Comparison of ENCODE assay signal across 8 cellular contexts in genomic region chr7:155380221-155380861, GRCh38.
DNase-seq lines count a peak whose midpoint lies in the region; ATAC-seq lines count a peak whose summit lies in the region.

No MANE protein-coding gene starts in this region.

- no peak overlapping the region for H2BK5ac ChIP-seq in mesendoderm (ENCODE audit: low read length)

- no peak overlapping the region for H3K56ac ChIP-seq in mesendoderm (ENCODE audit: low read length)

- H3K4me2 ChIP-seq in mesendoderm (ENCODE audit: low read length) = no peak overlapping the region

- no peaks in the 10 kb centered on the region for H3K79me2 ChIP-seq in mesendoderm (ENCODE audit: control insufficient read depth, insufficient read depth, low read length)

- no CpG with 5 or more reads among the region's 18 CpGs for WGBS in mesendoderm (ENCODE audit: extremely low coverage, insufficient coverage, low lambda C conversion rate)

- CTCF ChIA-PET in activated CD4-positive, alpha-beta memory T cell treated with anti-CD3 and anti-CD28 coated beads for 36 hours (lab: Charles Lee) = interaction anchor here (0.5 to 3.6 kb wide), 21 partner anchors 8 to 453 kb away, joined by 3 to 21 read pairs (median 3); partner anchors contain the start of gene CNPY1

- no peak overlapping the region for H3K27ac Mint-ChIP-seq in activated CD4-positive, alpha-beta memory T cell treated with anti-CD3 and anti-CD28 coated beads for 36 hours

- DNase-seq in CD1c-positive myeloid dendritic cell (ENCODE audit: extremely low spot score) = peak; percentile 73
- peak; percentile 93 for DNase-seq in GM19240 (ENCODE audit: insufficient read length, low spot score)
- peak; percentile 91 for DNase-seq in NCI-H526 treated with DMSO at 0.1 percent for 48 hours (lab: John Stamatoyannopoulos, UW)
- DNase-seq in activated CD4-positive, alpha-beta memory T cell treated with anti-CD3 and anti-CD28 coated beads for 36 hours = peak; percentile 82
- DNase-seq in effector CD8-positive, alpha-beta T cell (lab: John Stamatoyannopoulos, UW) = peak; percentile 31
- peak; percentile 87 for DNase-seq in mesendoderm
- peak; percentile 63 to 65 for DNase-seq in stimulated activated CD8-positive, alpha-beta memory T cell treated with anti-CD3 and anti-CD28 coated beads, Interleukin-2, amount 100 ng/mL, for 48 hours (ENCODE audit: low read depth in 2 of 2)

- intact Hi-C loops in activated CD4-positive, alpha-beta memory T cell treated with anti-CD3 and anti-CD28 coated beads for 36 hours (cut with micrococcal nuclease) = loop anchor here (1.0 to 2.0 kb wide), 2 partner anchors 70 to 154 kb away; no protein-coding TSS in a partner anchor

- POLR2A ChIA-PET in activated CD4-positive, alpha-beta memory T cell treated with anti-CD3 and anti-CD28 coated beads for 36 hours (lab: Charles Lee) = no interaction called here

- H3K36me3 Mint-ChIP-seq in activated CD4-positive, alpha-beta memory T cell treated with anti-CD3 and anti-CD28 coated beads for 36 hours = no peaks in the 10 kb centered on the region

- H3K18ac ChIP-seq in mesendoderm (ENCODE audit: low read length) = no peak overlapping the region

- peaks cover 72% of the 10 kb centered on the region for H3K27me3 ChIP-seq in mesendoderm (ENCODE audit: insufficient read depth, low read length, poor library complexity)

- no peak overlapping the region for H3K4ac ChIP-seq in mesendoderm (ENCODE audit: low read depth, low read length)

- no peak overlapping the region for H4K5ac ChIP-seq in mesendoderm (ENCODE audit: low read length)

- no peak overlapping the region for H4K8ac ChIP-seq in mesendoderm (ENCODE audit: low read depth, low read length)

- no peaks in the 10 kb centered on the region for H3K36me3 ChIP-seq in mesendoderm (ENCODE audit: control insufficient read depth, insufficient read depth, low read length)

- H3K4me3 ChIP-seq in mesendoderm (ENCODE audit: low read length) = no peak overlapping the region

- H3K4me3 Mint-ChIP-seq in activated CD4-positive, alpha-beta memory T cell treated with anti-CD3 and anti-CD28 coated beads for 36 hours = no peak overlapping the region

- H3K9me3 Mint-ChIP-seq in activated CD4-positive, alpha-beta memory T cell treated with anti-CD3 and anti-CD28 coated beads for 36 hours = no peaks in the 10 kb centered on the region

- peak; percentile 84 for ATAC-seq in HG03442 (IDR thresholded peaks at IDR 0.05; ENCODE audit: unreplicated experiment)

- no peaks in the 10 kb centered on the region for H3K79me1 ChIP-seq in mesendoderm (ENCODE audit: low read length)

- peaks cover 22% of the 10 kb centered on the region for H3K4me1 Mint-ChIP-seq in activated CD4-positive, alpha-beta memory T cell treated with anti-CD3 and anti-CD28 coated beads for 36 hours (ENCODE audit: low read depth)

- H3K4me1 ChIP-seq in mesendoderm (ENCODE audit: control insufficient read depth, low read depth, low read length) = peaks cover 3% of the 10 kb centered on the region

- no peak overlapping the region for H3K23ac ChIP-seq in mesendoderm (ENCODE audit: low read length)

- no peak overlapping the region for H2AK5ac ChIP-seq in mesendoderm (ENCODE audit: low read length)

- no peak overlapping the region for H3K27ac ChIP-seq in mesendoderm (ENCODE audit: low read depth, low read length)

- no peak overlapping the region for H2BK120ac ChIP-seq in mesendoderm (ENCODE audit: low read depth, low read length)

- H3K9ac ChIP-seq in mesendoderm (ENCODE audit: low read length) = no peak overlapping the region

- peaks cover 88% of the 10 kb centered on the region for H3K27me3 Mint-ChIP-seq in activated CD4-positive, alpha-beta memory T cell treated with anti-CD3 and anti-CD28 coated beads for 36 hours

- no peak overlapping the region for H2BK15ac ChIP-seq in mesendoderm (replicated peaks; ENCODE audit: low read depth)

Comparison
In these comparisons a context has a peak if more than half of its experiments do, and no peak if none do; other contexts are left out.
1. DNase-seq: peak in every context shown above with its lines; median percentile 93 in GM19240; 91 in NCI-H526 treated with DMSO at 0.1 percent for 48 hours; 87 in mesendoderm; 82 in activated CD4-positive, alpha-beta memory T cell treated with anti-CD3 and anti-CD28 coated beads for 36 hours; 73 in CD1c-positive myeloid dendritic cell; 64 in stimulated activated CD8-positive, alpha-beta memory T cell treated with anti-CD3 and anti-CD28 coated beads, Interleukin-2, amount 100 ng/mL, for 48 hours; 31 in effector CD8-positive, alpha-beta T cell.